ENCODE assay signal across 1 cellular context in genomic region chr17:77750427-77751043, GRCh38.
TF ChIP-seq lines count a peak whose summit lies in the region.

No MANE protein-coding gene starts in this region.

TF ChIP-seq in K562, 482 proteins besides CTCF, POLR2A, EP300 and RAD21 (continued from another document):
- TF ChIP-seq ZBTB34 (CRISPR knock-in tag; IDR thresholded peaks at IDR 0.05): no peak
- TF ChIP-seq SFPQ (IDR thresholded peaks at IDR 0.05; ENCODE audit: low read depth, low read length): no peak
- no peak for TF ChIP-seq PYGO2 (tag; IDR thresholded peaks at IDR 0.05)
